ENCODE assay signal across 14 cellular contexts in the genomic region with DNA sequence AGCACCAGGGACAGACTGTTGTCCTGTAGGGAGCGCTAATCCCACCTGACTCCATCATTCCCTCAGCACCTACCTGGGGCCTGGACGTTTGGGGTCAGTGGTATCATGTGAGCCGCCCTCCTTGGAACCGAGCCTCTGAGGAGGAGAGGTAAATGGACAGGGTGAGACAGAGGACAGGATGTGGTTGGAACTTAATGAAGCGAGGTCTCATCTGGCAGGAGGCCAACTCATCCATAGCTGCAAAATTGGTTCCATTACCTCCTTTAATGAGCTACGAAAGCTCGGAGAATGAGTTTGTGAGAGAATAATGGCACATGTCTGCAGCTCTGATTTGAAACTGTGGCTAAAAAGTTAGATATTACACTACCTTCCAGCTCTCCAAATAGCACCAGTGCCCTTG. TPM values are rescaled to one million over a fixed set of nuclear protein-coding genes. Genes with fewer than 3 reads are reported as not detected.
DNase-seq lines count a peak whose midpoint lies in the region; ATAC-seq, FAIRE-seq and TF ChIP-seq lines count a peak whose summit lies in the region.
"Had no signal": no experiment of that assay in that cellular context is flagged by ENCODE, and none has a peak within 500 bp of the region (broad histone marks: within the 10 kb centered on the region; RNA-seq: fewer than 3 reads in every experiment).

No MANE protein-coding gene starts in this region.

- no peaks in the 10 kb centered on the region for H3K9me3 Mint-ChIP-seq in activated naive CD8-positive, alpha-beta T cell (ENCODE audit: low read depth)
- H3K9me3 Mint-ChIP-seq in activated naive CD8-positive, alpha-beta T cell treated with anti-CD3 and anti-CD28 coated beads for 36 hours: no peaks in the 10 kb centered on the region
- H3K9me3 Mint-ChIP-seq in astrocyte (ENCODE audit: unreplicated experiment): no peaks in the 10 kb centered on the region
- H3K9me3 Mint-ChIP-seq: stimulated activated naive B cell treated with anti-CD40 and anti-IgM and Interleukin-4, amounts not matched to agents 10 μg/mL and 1 μg/mL and 100 μg/mL, for 72 hours had no signal

- peaks cover 6% of the 10 kb centered on the region for H3K79me2 ChIP-seq in astrocyte (ENCODE audit: insufficient read depth, low read length)

- peak overlapping the region; percentile 38 for H3K4me2 ChIP-seq in astrocyte (ENCODE audit: low read length)

- DNase-seq in activated naive CD8-positive, alpha-beta T cell treated with anti-CD3 and anti-CD28 coated beads for 36 hours: no peak
- DNase-seq in NCI-H1436 (lab: John Stamatoyannopoulos, UW): peak; percentile 13
- DNase-seq in astrocyte (ENCODE audit: low read depth): peak; percentile 59
- peak; percentile 74 for DNase-seq in retina
- no peak for DNase-seq in GM13976 (ENCODE audit: low spot score)
- DNase-seq: activated CD4-positive, alpha-beta T cell treated with anti-CD3 and anti-CD28 coated beads for 4 hours; adrenal gland; AML-193; stimulated activated CD4-positive, alpha-beta T cell treated with anti-CD3 and anti-CD28 coated beads, Interleukin-15, amount 100 ng/mL, for 24 hours; stimulated activated naive B cell treated with anti-CD40 and anti-IgM and Interleukin-4, amounts not matched to agents 10 μg/mL and 1 μg/mL and 100 μg/mL, for 72 hours had no signal

- no peak for FAIRE-seq in astrocyte (lab: Jason Lieb, UNC)

- in situ Hi-C loops in GM13976 (cut with MboI; ENCODE audit: low sequenced_read_pairs, unreplicated experiment): no loop called here

- ATAC-seq in GM19397 (IDR thresholded peaks at IDR 0.05; ENCODE audit: unreplicated experiment) (no peak), GM19452 (IDR thresholded peaks at IDR 0.05; ENCODE audit: unreplicated experiment) (no peak)
- ATAC-seq: stimulated activated naive B cell treated with anti-CD40 and anti-IgM and Interleukin-4, amounts not matched to agents 10 μg/mL and 1 μg/mL and 100 μg/mL, for 72 hours had no signal

- no peak overlapping the region for H3K27ac ChIP-seq in astrocyte (ENCODE audit: low read depth, low read length)
- H3K27ac ChIP-seq: adrenal gland, SJSA1 had no signal

- H3K4me3 ChIP-seq in astrocyte (ENCODE audit: insufficient read depth, low read depth, low read length): no peak overlapping the region
- H3K4me3 ChIP-seq: adrenal gland, SJSA1 had no signal

- no peaks in the 10 kb centered on the region for H3K27me3 Mint-ChIP-seq in activated naive CD8-positive, alpha-beta T cell
- no peaks in the 10 kb centered on the region for H3K27me3 Mint-ChIP-seq in activated naive CD8-positive, alpha-beta T cell treated with anti-CD3 and anti-CD28 coated beads for 36 hours
- no peaks in the 10 kb centered on the region for H3K27me3 Mint-ChIP-seq in astrocyte (ENCODE audit: low read depth, unreplicated experiment)
- H3K27me3 Mint-ChIP-seq: stimulated activated naive B cell treated with anti-CD40 and anti-IgM and Interleukin-4, amounts not matched to agents 10 μg/mL and 1 μg/mL and 100 μg/mL, for 72 hours had no signal

- no peaks in the 10 kb centered on the region for H3K9me3 ChIP-seq in astrocyte (ENCODE audit: insufficient read depth, low read depth, low read length)
- H3K9me3 ChIP-seq: adrenal gland, SJSA1 had no signal

- H3K4me3 Mint-ChIP-seq in activated naive CD8-positive, alpha-beta T cell: peak overlapping the region; percentile 7
- H3K4me3 Mint-ChIP-seq in activated naive CD8-positive, alpha-beta T cell treated with anti-CD3 and anti-CD28 coated beads for 36 hours: no peak overlapping the region
- no peak overlapping the region for H3K4me3 Mint-ChIP-seq in astrocyte (ENCODE audit: unreplicated experiment)
- H3K4me3 Mint-ChIP-seq: stimulated activated naive B cell treated with anti-CD40 and anti-IgM and Interleukin-4, amounts not matched to agents 10 μg/mL and 1 μg/mL and 100 μg/mL, for 72 hours had no signal

- H3K27me3 ChIP-seq in astrocyte (ENCODE audit: insufficient read depth, low read length): no peaks in the 10 kb centered on the region
- H3K27me3 ChIP-seq: adrenal gland, SJSA1 had no signal

- peaks cover 19% of the 10 kb centered on the region for H4K20me1 ChIP-seq in astrocyte (ENCODE audit: insufficient read depth, low read length)

- no peaks in the 10 kb centered on the region for H3K36me3 ChIP-seq in astrocyte (ENCODE audit: insufficient read depth, low read length)
- H3K36me3 ChIP-seq: adrenal gland, SJSA1 had no signal

- H3K27ac Mint-ChIP-seq in activated naive CD8-positive, alpha-beta T cell: peak overlapping the region; percentile 78
- H3K27ac Mint-ChIP-seq in activated naive CD8-positive, alpha-beta T cell treated with anti-CD3 and anti-CD28 coated beads for 36 hours: no peak overlapping the region
- H3K27ac Mint-ChIP-seq in astrocyte (ENCODE audit: unreplicated experiment): no peak overlapping the region
- H3K27ac Mint-ChIP-seq: stimulated activated naive B cell treated with anti-CD40 and anti-IgM and Interleukin-4, amounts not matched to agents 10 μg/mL and 1 μg/mL and 100 μg/mL, for 72 hours had no signal

- H3K4me1 Mint-ChIP-seq in activated naive CD8-positive, alpha-beta T cell (ENCODE audit: low read depth): peaks cover 87% of the 10 kb centered on the region
- peaks cover 83% of the 10 kb centered on the region for H3K4me1 Mint-ChIP-seq in activated naive CD8-positive, alpha-beta T cell treated with anti-CD3 and anti-CD28 coated beads for 36 hours
- H3K4me1 Mint-ChIP-seq in astrocyte (ENCODE audit: low read depth, unreplicated experiment): peaks cover 11% of the 10 kb centered on the region

- no peak overlapping the region for H2AFZ ChIP-seq in astrocyte (ENCODE audit: low read depth, low read length)

- TF ChIP-seq CTCF in astrocyte (IDR thresholded peaks at IDR 0.05; ENCODE audit: insufficient read depth, low read depth, low read length) (no peak), GM13976 (IDR thresholded peaks at IDR 0.05; ENCODE audit: borderline replicate concordance, control extremely low read depth, extremely low read depth, insufficient read depth, missing control alignments) (no peak)

- H3K4me1 ChIP-seq in astrocyte (ENCODE audit: insufficient read depth, low read length): peaks cover 24% of the 10 kb centered on the region

- H3K36me3 Mint-ChIP-seq in activated naive CD8-positive, alpha-beta T cell: no peaks in the 10 kb centered on the region
- H3K36me3 Mint-ChIP-seq in activated naive CD8-positive, alpha-beta T cell treated with anti-CD3 and anti-CD28 coated beads for 36 hours: peaks cover 38% of the 10 kb centered on the region
- H3K36me3 Mint-ChIP-seq in astrocyte (ENCODE audit: low read depth, unreplicated experiment): no peaks in the 10 kb centered on the region

- H3K9ac ChIP-seq in astrocyte (ENCODE audit: low read length): no peak overlapping the region

RNA-seq across cellular contexts. Expression of gene MAPKAPK3, which starts 14.0 kb away (rescaled TPM):
- total RNA-seq in activated naive CD8-positive, alpha-beta T cell treated with anti-CD3 and anti-CD28 coated beads for 36 hours: 100 to 1,000 TPM; 166 to 171 TPM
- 21.1 and 23.4 TPM in 2 replicates for total RNA-seq in astrocyte

RNA-seq across cellular contexts. Expression of gene CISH, which starts 19.3 kb away (rescaled TPM):
- total RNA-seq in activated naive CD8-positive, alpha-beta T cell treated with anti-CD3 and anti-CD28 coated beads for 36 hours: 100 to 1,000 TPM; 192 to 193 TPM
- total RNA-seq in astrocyte: 0.75 and 1.2 TPM in 2 replicates

RNA-seq across cellular contexts. Expression of gene DOCK3, which starts 43.8 kb away (rescaled TPM):
- 1 to 10 TPM; 1.9 to 2.1 TPM for total RNA-seq in activated naive CD8-positive, alpha-beta T cell treated with anti-CD3 and anti-CD28 coated beads for 36 hours
- 3.1 and 3.3 TPM in 2 replicates for total RNA-seq in astrocyte

Comparison
In these comparisons a context has a peak if more than half of its experiments do, and no peak if none do; other contexts are left out.
1. DNase-seq: peak in NCI-H1436 (single experiment), astrocyte (single experiment) and retina (single experiment); none in activated naive CD8-positive, alpha-beta T cell treated with anti-CD3 and anti-CD28 coated beads for 36 hours (single experiment) and GM13976 (single experiment).
2. RNA of gene CISH, which starts 19.3 kb away (total RNA-seq): 192 to 193 TPM in activated naive CD8-positive, alpha-beta T cell treated with anti-CD3 and anti-CD28 coated beads for 36 hours; 0.75 to 1.2 TPM in astrocyte; every median in the first group is over 10 times any median in the second.